In the genomic region with DNA sequence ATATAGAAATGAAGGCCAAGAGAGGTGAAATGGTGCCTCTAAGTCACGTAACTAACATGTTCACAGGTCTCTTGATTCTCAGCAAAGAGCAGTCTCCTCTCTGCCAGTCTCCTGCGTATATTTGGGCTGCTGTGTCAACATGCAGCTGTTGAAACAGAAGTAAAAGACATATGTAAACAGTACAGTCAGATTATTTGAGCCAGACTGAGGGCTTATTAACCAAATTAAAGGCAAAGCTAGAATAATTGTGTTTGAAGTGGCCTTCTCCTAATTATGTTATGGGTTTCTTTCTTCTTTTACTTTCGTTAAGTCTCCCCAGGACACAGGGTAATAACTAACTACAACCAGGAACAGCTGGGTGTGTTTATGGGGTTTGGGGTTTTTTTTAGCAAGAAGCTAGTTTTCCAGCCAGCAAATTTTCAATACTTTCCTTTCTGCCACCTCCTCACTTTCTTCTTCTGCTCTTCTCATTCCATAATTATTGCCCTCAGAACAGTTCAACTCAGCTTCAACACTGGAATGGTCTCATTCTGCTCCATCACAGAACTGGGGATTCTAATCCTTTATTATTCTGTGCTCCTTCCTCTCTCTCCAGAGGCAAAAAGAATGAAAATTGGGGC, we compare ENCODE assay signal across 15 cellular contexts.
DNase-seq lines count a peak whose midpoint lies in the region; ATAC-seq and TF ChIP-seq lines count a peak whose summit lies in the region.
"Had no signal": no experiment of that assay in that cellular context is flagged by ENCODE, and none has a peak within 500 bp of the region (broad histone marks: within the 10 kb centered on the region; RNA-seq: fewer than 3 reads in every experiment).

No MANE protein-coding gene starts in this region.

- H3K9ac ChIP-seq in SK-N-MC (ENCODE audit: insufficient read length), result peak overlapping the region; percentile 24
- H3K9ac ChIP-seq: SK-N-SH had no signal

- no peaks in the 10 kb centered on the region for H3K36me3 Mint-ChIP-seq in nephron (ENCODE audit: low read depth)
- no peaks in the 10 kb centered on the region for H3K36me3 Mint-ChIP-seq in activated naive CD8-positive, alpha-beta T cell treated with anti-CD3 and anti-CD28 coated beads, Interleukin-2, amount 50 U/mL, for 24 hours (ENCODE audit: low read depth)
- H3K36me3 Mint-ChIP-seq: natural killer cell had no signal

- H3K27ac Mint-ChIP-seq in nephron, result peak overlapping the region; percentile 15 to 67 (median 66)
- no peak overlapping the region for H3K27ac Mint-ChIP-seq in activated naive CD8-positive, alpha-beta T cell treated with anti-CD3 and anti-CD28 coated beads, Interleukin-2, amount 50 U/mL, for 24 hours
- H3K27ac Mint-ChIP-seq: natural killer cell had no signal

- H3K4me1 Mint-ChIP-seq in nephron, result peaks cover 22% of the 10 kb centered on the region
- no peaks in the 10 kb centered on the region for H3K4me1 Mint-ChIP-seq in activated naive CD8-positive, alpha-beta T cell treated with anti-CD3 and anti-CD28 coated beads, Interleukin-2, amount 50 U/mL, for 24 hours
- H3K4me1 Mint-ChIP-seq: natural killer cell had no signal

- no peak for ATAC-seq in GM21529 (IDR thresholded peaks at IDR 0.05; ENCODE audit: unreplicated experiment)
- ATAC-seq in activated naive CD8-positive, alpha-beta T cell treated with anti-CD3 and anti-CD28 coated beads, Interleukin-2, amount 50 U/mL, for 24 hours, result no peak
- ATAC-seq: gastroesophageal sphincter, HCT116, natural killer cell had no signal

- H3K4me3 Mint-ChIP-seq in nephron, result no peak overlapping the region
- no peak overlapping the region for H3K4me3 Mint-ChIP-seq in activated naive CD8-positive, alpha-beta T cell treated with anti-CD3 and anti-CD28 coated beads, Interleukin-2, amount 50 U/mL, for 24 hours
- H3K4me3 Mint-ChIP-seq: natural killer cell had no signal

- H3K27me3 Mint-ChIP-seq in nephron (ENCODE audit: low read depth), result peaks cover 7% of the 10 kb centered on the region
- peaks cover 5% of the 10 kb centered on the region for H3K27me3 Mint-ChIP-seq in activated naive CD8-positive, alpha-beta T cell treated with anti-CD3 and anti-CD28 coated beads, Interleukin-2, amount 50 U/mL, for 24 hours

- H3K9me3 ChIP-seq in SK-N-MC (ENCODE audit: low read depth, low read length), result no peaks in the 10 kb centered on the region
- H3K9me3 ChIP-seq: gastroesophageal sphincter, SK-N-SH had no signal

- H3K9me3 Mint-ChIP-seq in nephron, result no peaks in the 10 kb centered on the region
- no peaks in the 10 kb centered on the region for H3K9me3 Mint-ChIP-seq in activated naive CD8-positive, alpha-beta T cell treated with anti-CD3 and anti-CD28 coated beads, Interleukin-2, amount 50 U/mL, for 24 hours
- H3K9me3 Mint-ChIP-seq: natural killer cell had no signal

- no peak overlapping the region for H3K4me3 ChIP-seq in SK-N-MC
- H3K4me3 ChIP-seq: gastroesophageal sphincter had no signal

- TF ChIP-seq CTCF in nephron (IDR thresholded peaks at IDR 0.05; ENCODE audit: unreplicated experiment in 3 of 3), result no peak

- no peaks in the 10 kb centered on the region for H3K36me3 ChIP-seq in SK-N-MC (ENCODE audit: insufficient read depth, low read length)
- H3K36me3 ChIP-seq: gastroesophageal sphincter had no signal

- peak overlapping the region; percentile 14 for H3K27ac ChIP-seq in SK-N-MC

- DNase-seq in DMS153 (lab: John Stamatoyannopoulos, UW) (peak; percentile 79), NCI-H1436 treated with DMSO at 0.1 percent for 48 hours (lab: John Stamatoyannopoulos, UW) (peak; percentile 93), SK-N-MC (ENCODE audit: low read depth, low spot score) (no peak), globus pallidus (ENCODE audit: low spot score) (no peak), OCI-M2 (lab: John Stamatoyannopoulos, UW; ENCODE audit: unreplicated experiment) (no peak)
- DNase-seq in activated naive CD8-positive, alpha-beta T cell treated with anti-CD3 and anti-CD28 coated beads, Interleukin-2, amount 50 U/mL, for 24 hours, result no peak
- DNase-seq: amniotic stem cell, natural killer cell, NCI-H446, SK-N-SH, trophoblast cell had no signal

Comparison
In these comparisons a context has a peak if more than half of its experiments do, and no peak if none do; other contexts are left out.
1. DNase-seq: peak in DMS153 (single experiment) and NCI-H1436 treated with DMSO at 0.1 percent for 48 hours (single experiment); none in SK-N-MC (single experiment), globus pallidus (single experiment), OCI-M2 (single experiment) and activated naive CD8-positive, alpha-beta T cell treated with anti-CD3 and anti-CD28 coated beads, Interleukin-2, amount 50 U/mL, for 24 hours (single experiment).